9 cellular contexts compared by ENCODE assay signal in the genomic region with DNA sequence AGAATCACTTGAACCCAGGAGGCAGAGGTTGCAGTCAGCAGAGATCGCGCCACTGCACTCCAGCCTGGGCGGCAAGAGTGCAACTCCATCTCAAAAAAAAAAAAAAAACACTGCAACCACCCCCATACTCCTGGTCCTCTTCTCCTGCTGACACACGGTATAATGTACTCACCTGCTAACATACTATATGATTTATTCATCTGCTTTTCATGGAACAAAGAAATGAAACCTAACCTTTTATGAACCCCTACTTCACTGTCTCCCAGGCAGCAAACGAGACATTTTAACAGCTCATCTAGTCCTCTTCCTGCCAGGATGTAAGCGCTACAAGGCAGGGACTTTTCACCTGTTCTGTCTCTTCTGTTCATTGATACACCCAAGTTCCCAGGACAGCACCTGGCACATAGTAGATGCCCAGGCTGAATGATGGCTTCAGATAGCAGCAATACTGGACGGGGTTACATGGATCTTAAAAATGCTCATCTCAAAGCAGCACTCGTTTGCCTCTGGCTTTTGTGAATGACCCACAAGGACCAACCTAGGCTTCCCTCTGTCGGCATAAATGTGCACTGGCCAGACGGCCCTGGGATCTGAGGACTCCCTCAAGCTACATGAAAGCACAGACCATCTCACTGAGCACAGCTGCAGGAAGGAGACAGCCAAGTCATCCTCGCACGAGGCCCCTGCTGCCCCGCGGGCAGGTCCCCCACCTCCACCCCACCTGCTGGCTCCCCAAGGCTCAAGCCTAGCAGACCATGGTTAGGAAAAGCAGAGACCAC. TPM values are rescaled to one million over a fixed set of nuclear protein-coding genes. Genes with fewer than 3 reads are reported as not detected.
A peak's percentile ranks its signal among the peaks of the same experiment; 100 is the strongest.
DNase-seq lines count a peak whose midpoint lies in the region; ATAC-seq and TF ChIP-seq lines count a peak whose summit lies in the region.
"Had no signal": no experiment of that assay in that cellular context is flagged by ENCODE, and none has a peak within 500 bp of the region (broad histone marks: within the 10 kb centered on the region; RNA-seq: fewer than 3 reads in every experiment).

No MANE protein-coding gene starts in this region.

- H3K4me3 ChIP-seq in gastrocnemius medialis: no peak overlapping the region

- in situ Hi-C loops in gastrocnemius medialis (cut with MboI; ENCODE audit: low sequenced_read_pairs in 4 of 4): loop anchor here in 3 of 4 donors (10.0 to 25.0 kb wide), 3 partner anchors 96 to 262 kb away; no protein-coding TSS in a partner anchor

- peaks cover 14% of the 10 kb centered on the region for H3K4me1 Mint-ChIP-seq in T-helper 2 cell treated with Interferon-gamma antibody and Interleukin-4, amounts not matched to agents 5 μg/mL and 100 μg/mL, for 36 hours (ENCODE audit: low read depth)

- H3K27me3 Mint-ChIP-seq in T-helper 2 cell treated with Interferon-gamma antibody and Interleukin-4, amounts not matched to agents 5 μg/mL and 100 μg/mL, for 36 hours (ENCODE audit: low read depth): no peaks in the 10 kb centered on the region

- no peak for TF ChIP-seq POLR2A in gastrocnemius medialis (IDR thresholded peaks at IDR 0.05)

- ATAC-seq in gastrocnemius medialis (peak; percentile 40 to 53), HG02571 (IDR thresholded peaks at IDR 0.05; ENCODE audit: unreplicated experiment) (no peak), HG02759 (IDR thresholded peaks at IDR 0.05; ENCODE audit: unreplicated experiment) (no peak)

- no peak overlapping the region for H3K27ac ChIP-seq in gastrocnemius medialis
- H3K27ac ChIP-seq: 22Rv1 had no signal

- H3K36me3 ChIP-seq in gastrocnemius medialis: no peaks in the 10 kb centered on the region

- no peaks in the 10 kb centered on the region for H3K9me3 ChIP-seq in gastrocnemius medialis

- no peaks in the 10 kb centered on the region for H3K9me3 Mint-ChIP-seq in T-helper 2 cell treated with Interferon-gamma antibody and Interleukin-4, amounts not matched to agents 5 μg/mL and 100 μg/mL, for 36 hours

- intact Hi-C loops in gastrocnemius medialis (cut with DNase I; ENCODE audit: low total_unique reads): no loop called here

- H3K4me1 ChIP-seq in gastrocnemius medialis: peaks cover 14 to 20% of the 10 kb centered on the region in 2 donors

- H3K4me3 Mint-ChIP-seq in T-helper 2 cell treated with Interferon-gamma antibody and Interleukin-4, amounts not matched to agents 5 μg/mL and 100 μg/mL, for 36 hours: no peak overlapping the region

- no peaks in the 10 kb centered on the region for H3K36me3 Mint-ChIP-seq in T-helper 2 cell treated with Interferon-gamma antibody and Interleukin-4, amounts not matched to agents 5 μg/mL and 100 μg/mL, for 36 hours (ENCODE audit: low read depth)

- TF ChIP-seq CTCF in gastrocnemius medialis (IDR thresholded peaks at IDR 0.05 in 4 of 5, conservative IDR thresholded peaks at IDR 0.05 in 1 of 5): peak in 3 of 5 experiments; percentile 30 to 34 (median 32)

- DNase-seq in DMS79 treated with DMSO at 0.1 percent for 48 hours (lab: John Stamatoyannopoulos, UW) (peak; percentile 65), DMS79 (lab: John Stamatoyannopoulos, UW) (no peak), NCI-H774 (lab: John Stamatoyannopoulos, UW) (peak; percentile 59), glomerular visceral epithelial cell (ENCODE audit: extremely low spot score) (peak; percentile 18), gastrocnemius medialis (no peak)
- DNase-seq in T-helper 2 cell treated with Interferon-gamma antibody and Interleukin-4, amounts not matched to agents 5 μg/mL and 100 μg/mL, for 36 hours (ENCODE audit: low spot score): no peak

- no peaks in the 10 kb centered on the region for H3K27me3 ChIP-seq in gastrocnemius medialis

- H3K27ac Mint-ChIP-seq in T-helper 2 cell treated with Interferon-gamma antibody and Interleukin-4, amounts not matched to agents 5 μg/mL and 100 μg/mL, for 36 hours: no peak overlapping the region

RNA-seq across cellular contexts. Expression of gene XXYLT1, which starts 20.3 kb away (rescaled TPM):
- 1 to 10 TPM in 2 of 4 donors, under 1 TPM in 2; 0.87 to 3.1 (median 1.3) TPM for total RNA-seq in gastrocnemius medialis

Comparison
In these comparisons a context has a peak if more than half of its experiments do, and no peak if none do; other contexts are left out.
1. DNase-seq: peak in DMS79 treated with DMSO at 0.1 percent for 48 hours (single experiment), NCI-H774 (single experiment) and glomerular visceral epithelial cell (single experiment); none in DMS79 (single experiment), gastrocnemius medialis (0 of 2) and T-helper 2 cell treated with Interferon-gamma antibody and Interleukin-4, amounts not matched to agents 5 μg/mL and 100 μg/mL, for 36 hours (single experiment).
2. ATAC-seq: peak in gastrocnemius medialis (2 of 2); none in HG02571 (single experiment) and HG02759 (single experiment).